In genomic region chr11:61041755-61042518, GRCh38 we compare ENCODE assay signal across 9 cellular contexts.
DNase-seq lines count a peak whose midpoint lies in the region; ATAC-seq and TF ChIP-seq lines count a peak whose summit lies in the region.
"Had no signal": no experiment of that assay in that cellular context is flagged by ENCODE, and none has a peak within 500 bp of the region (broad histone marks: within the 10 kb centered on the region; RNA-seq: fewer than 3 reads in every experiment).

No MANE protein-coding gene starts in this region.

- no peak overlapping the region for H3K4me3 ChIP-seq in upper lobe of right lung

- peak overlapping the region; percentile 73 for H3K4me3 Mint-ChIP-seq in natural killer cell treated with Interleukin-12 subunit alpha and Interleukin-12 subunit beta and Interleukin-15 and Interleukin-18, amount 100 ng/mL, for 72 hours

- peaks cover 7% of the 10 kb centered on the region for H3K4me1 ChIP-seq in upper lobe of right lung

- intact Hi-C loops in upper lobe of right lung (cut with DNase I): no loop called here

- TF ChIP-seq CTCF in VCaP (conservative IDR thresholded peaks at IDR 0.05) (no peak), upper lobe of right lung (IDR thresholded peaks at IDR 0.05) (no peak)

- DNase-seq in ELR (ENCODE audit: low read depth) (peak; percentile 7), NCI-H1417 (lab: John Stamatoyannopoulos, UW) (peak; percentile 95 to 99 (median 96)), upper lobe of right lung (no peak), NCI-H2196 treated with DMSO at 0.1 percent for 48 hours (lab: John Stamatoyannopoulos, UW; ENCODE audit: unreplicated experiment) (no peak)
- peak; percentile 92 for DNase-seq in central memory CD4-positive, alpha-beta T cell
- DNase-seq in natural killer cell treated with Interleukin-12 subunit alpha and Interleukin-12 subunit beta and Interleukin-15 and Interleukin-18, amount 100 ng/mL, for 72 hours (ENCODE audit: low spot score): peak; percentile 47

- H3K27me3 ChIP-seq in upper lobe of right lung: no peaks in the 10 kb centered on the region

- H3K27ac ChIP-seq in VCaP (0 out of 2 replicates have a peak overlapping the region, but pooled peaks have one; percentile 26), upper lobe of right lung (peak overlapping the region; percentile 75)
- H3K27ac ChIP-seq: HL-60 had no signal

- peak overlapping the region; percentile 73 to 75 for H3K27ac Mint-ChIP-seq in natural killer cell treated with Interleukin-12 subunit alpha and Interleukin-12 subunit beta and Interleukin-15 and Interleukin-18, amount 100 ng/mL, for 72 hours

- H3K4me1 Mint-ChIP-seq in natural killer cell treated with Interleukin-12 subunit alpha and Interleukin-12 subunit beta and Interleukin-15 and Interleukin-18, amount 100 ng/mL, for 72 hours (ENCODE audit: low read depth in 2 of 2): peaks cover 13 to 17% of the 10 kb centered on the region in 2 donors

- no peaks in the 10 kb centered on the region for H3K36me3 Mint-ChIP-seq in natural killer cell treated with Interleukin-12 subunit alpha and Interleukin-12 subunit beta and Interleukin-15 and Interleukin-18, amount 100 ng/mL, for 72 hours

- no peaks in the 10 kb centered on the region for H3K9me3 Mint-ChIP-seq in natural killer cell treated with Interleukin-12 subunit alpha and Interleukin-12 subunit beta and Interleukin-15 and Interleukin-18, amount 100 ng/mL, for 72 hours

- ATAC-seq in GM21825 (IDR thresholded peaks at IDR 0.05; ENCODE audit: unreplicated experiment): peak; percentile 95
- ATAC-seq in natural killer cell treated with Interleukin-12 subunit alpha and Interleukin-12 subunit beta and Interleukin-15 and Interleukin-18, amount 100 ng/mL, for 72 hours: peak in 1 of 2 donors; percentile 87
- ATAC-seq in upper lobe of right lung: peak; percentile 85

- H3K27me3 Mint-ChIP-seq in natural killer cell treated with Interleukin-12 subunit alpha and Interleukin-12 subunit beta and Interleukin-15 and Interleukin-18, amount 100 ng/mL, for 72 hours: peaks cover 0 to 2% of the 10 kb centered on the region in 2 donors

- H3K36me3 ChIP-seq in upper lobe of right lung: no peaks in the 10 kb centered on the region

- H3K9me3 ChIP-seq in upper lobe of right lung: no peaks in the 10 kb centered on the region

Comparison
In these comparisons a context has a peak if more than half of its experiments do, and no peak if none do; other contexts are left out.
1. DNase-seq: peak in ELR (single experiment), NCI-H1417 (3 of 3), central memory CD4-positive, alpha-beta T cell (single experiment) and natural killer cell treated with Interleukin-12 subunit alpha and Interleukin-12 subunit beta and Interleukin-15 and Interleukin-18, amount 100 ng/mL, for 72 hours (single experiment); none in upper lobe of right lung (single experiment) and NCI-H2196 treated with DMSO at 0.1 percent for 48 hours (single experiment).